Comparison of ENCODE assay signal across 24 cellular contexts in genomic region chr12:21910642-21911041, GRCh38. TPM values are rescaled to one million over a fixed set of nuclear protein-coding genes. Genes with fewer than 3 reads are reported as not detected.
"Had no signal": no experiment of that assay in that cellular context is flagged by ENCODE, and none has a peak within 500 bp of the region (broad histone marks: within the 10 kb centered on the region; RNA-seq: fewer than 3 reads in every experiment).

No MANE protein-coding gene starts in this region.

- H3K27ac ChIP-seq: body of pancreas, heart right ventricle, left ventricle myocardium inferior, testis, uterus had no signal

- ATAC-seq: activated CD4-positive, alpha-beta T cell treated with anti-CD3 and anti-CD28 coated beads for 36 hours; activated T-cell treated with anti-CD3 and anti-CD28 coated beads, Interleukin-2, amount 50 U/mL, for 4 hours; body of pancreas; heart right ventricle; natural killer cell; sciatic nerve; stimulated activated naive B cell treated with anti-CD40 and anti-IgM and Interleukin-4, amounts not matched to agents 10 μg/mL and 1 μg/mL and 100 μg/mL, for 72 hours had no signal

- H3K27me3 ChIP-seq: body of pancreas, heart right ventricle, testis, uterus had no signal

- H3K36me3 ChIP-seq: uterus had no signal

- H3K4me3 ChIP-seq: body of pancreas, heart right ventricle, left ventricle myocardium inferior, testis, uterus had no signal

- H3K9me3 ChIP-seq: body of pancreas, heart right ventricle, left ventricle myocardium inferior, testis, uterus had no signal

- FAIRE-seq: endometrium had no signal

- H3K4me1 ChIP-seq: body of pancreas, heart right ventricle, testis, uterus had no signal

- DNase-seq: activated B cell treated with CpG ODN at 0.5 μM for 24 hours; activated CD4-positive, alpha-beta T cell treated with anti-CD3 and anti-CD28 coated beads for 36 hours; activated CD4-positive, alpha-beta T cell treated with anti-CD3 and anti-CD28 coated beads, Interleukin-2, amount 50 U/mL, for 4 hours; activated CD8-positive, alpha-beta memory T cell treated with anti-CD3 and anti-CD28 coated beads for 24 hours; activated CD8-positive, alpha-beta memory T cell treated with anti-CD3 and anti-CD28 coated beads, Interleukin-2, amount 50 U/mL, for 4 hours; activated naive CD4-positive, alpha-beta T cell; activated naive CD8-positive, alpha-beta T cell treated with anti-CD3 and anti-CD28 coated beads for 36 hours; activated T-cell treated with anti-CD3 and anti-CD28 coated beads, Interleukin-2, amount 50 U/mL, for 4 hours; body of pancreas; effector CD4-positive, alpha-beta T cell; heart right ventricle; left ventricle myocardium inferior; midbrain; natural killer cell; occipital lobe; posterior cingulate gyrus; small intestine; stimulated activated naive B cell treated with anti-CD40 and anti-IgM and Interleukin-4, amounts not matched to agents 10 μg/mL and 1 μg/mL and 100 μg/mL, for 72 hours; T-helper 9 cell; testis; uterus had no signal

RNA-seq across cellular contexts. Expression of gene ABCC9, which starts 30.6 kb away (rescaled TPM):
- total RNA-seq: activated B cell treated with CpG ODN at 0.5 μM for 24 hours; activated CD4-positive, alpha-beta T cell treated with anti-CD3 and anti-CD28 coated beads for 36 hours; activated naive CD8-positive, alpha-beta T cell treated with anti-CD3 and anti-CD28 coated beads for 36 hours; T-helper 1 cell treated with Interleukin-12 subunit alpha and Interleukin-12 subunit beta and Interleukin-4 antibody, amounts not matched to agents 30 ng/mL and 1 ng/mL, for 36 hours had no signal
